In genomic region chr12:56999456-56999855, GRCh38 we compare ENCODE assay signal across 17 cellular contexts. TPM values are rescaled to one million over a fixed set of nuclear protein-coding genes. Genes with fewer than 3 reads are reported as not detected.
DNase-seq lines count a peak whose midpoint lies in the region; ATAC-seq, FAIRE-seq and TF ChIP-seq lines count a peak whose summit lies in the region.
"Had no signal": no experiment of that assay in that cellular context is flagged by ENCODE, and none has a peak within 500 bp of the region (broad histone marks: within the 10 kb centered on the region; RNA-seq: fewer than 3 reads in every experiment).

No MANE protein-coding gene starts in this region.

- peak overlapping the region; percentile 27; the same call in 1 of the 2 replicates for H3K9ac ChIP-seq in OCI-LY3 (ENCODE audit: low read length)

- H3K4me1 Mint-ChIP-seq in CD4-positive, alpha-beta T cell (ENCODE audit: low read depth) = peaks cover 39% of the 10 kb centered on the region

- DNase-seq in AG08395 (ENCODE audit: low spot score) = peak; percentile 30
- DNase-seq in CD4-positive, alpha-beta T cell = no peak
- DNase-seq in left lobe of liver (ENCODE audit: low spot score) = peak; percentile 27
- no peak for DNase-seq in SKM-1 treated with dmso at 0.1 percent for 144 hours (lab: John Stamatoyannopoulos, UW; ENCODE audit: unreplicated experiment)
- no peak for DNase-seq in DMS 273 treated with DMSO at 0.1 percent for 48 hours (lab: John Stamatoyannopoulos, UW)
- DNase-seq in D721Med (ENCODE audit: insufficient read length, low spot score) = no peak
- DNase-seq: C1 segment of cervical spinal cord, DMS53, foreskin keratinocyte, left colon, mucosa of descending colon, thyroid gland had no signal

- H3K4me1 ChIP-seq in OCI-LY3 (ENCODE audit: low read length) = peaks cover 31% of the 10 kb centered on the region
- H3K4me1 ChIP-seq: foreskin keratinocyte, thyroid gland had no signal

- no peaks in the 10 kb centered on the region for H3K9me3 Mint-ChIP-seq in CD4-positive, alpha-beta T cell

- no peaks in the 10 kb centered on the region for H3K27me3 Mint-ChIP-seq in CD4-positive, alpha-beta T cell

- TF ChIP-seq CTCF in CD4-positive, alpha-beta T cell (IDR thresholded peaks at IDR 0.05) = no peak
- no peak for TF ChIP-seq CTCF in OCI-LY3 (IDR thresholded peaks at IDR 0.05; ENCODE audit: low read depth, low read length)
- no peak for TF ChIP-seq CTCF in D721Med (IDR thresholded peaks at IDR 0.05; ENCODE audit: insufficient read depth, missing control alignments)

- H3K9me3 ChIP-seq in CD4-positive, alpha-beta T cell (ENCODE audit: control insufficient read depth, low read length) = no peaks in the 10 kb centered on the region
- no peaks in the 10 kb centered on the region for H3K9me3 ChIP-seq in OCI-LY3 (ENCODE audit: insufficient read depth, low read length)
- H3K9me3 ChIP-seq: mucosa of descending colon, thyroid gland had no signal

- ATAC-seq in CD4-positive, alpha-beta T cell (ENCODE audit: poor library complexity) = no peak
- ATAC-seq in left lobe of liver (no peak), HG03108 (IDR thresholded peaks at IDR 0.05; ENCODE audit: unreplicated experiment) (no peak)
- ATAC-seq: foreskin keratinocyte, left colon had no signal

- H3K4me3 Mint-ChIP-seq in CD4-positive, alpha-beta T cell = no peak overlapping the region

- H3K4me3 ChIP-seq in OCI-LY3 (ENCODE audit: low read length) = peak overlapping the region; percentile 22; the same call in 1 of the 2 replicates
- H3K4me3 ChIP-seq: mucosa of descending colon, thyroid gland had no signal

- H3K27me3 ChIP-seq in CD4-positive, alpha-beta T cell (ENCODE audit: control insufficient read depth, insufficient read depth, low read length) = no peaks in the 10 kb centered on the region
- H3K27me3 ChIP-seq in OCI-LY3 (ENCODE audit: low read depth, low read length) = no peaks in the 10 kb centered on the region
- H3K27me3 ChIP-seq: foreskin keratinocyte, thyroid gland had no signal

- no peak overlapping the region for H2AFZ ChIP-seq in OCI-LY3 (ENCODE audit: low read depth, low read length)

- H3K4me2 ChIP-seq in OCI-LY3 (ENCODE audit: low read length) = peak overlapping the region; percentile 57

- peak overlapping the region; percentile 17 for H3K27ac Mint-ChIP-seq in CD4-positive, alpha-beta T cell

- no peak overlapping the region for H3K27ac ChIP-seq in CD4-positive, alpha-beta T cell (ENCODE audit: low read depth, low read length)
- H3K27ac ChIP-seq in OCI-LY3 (ENCODE audit: low read length) = peak overlapping the region; percentile 57
- H3K27ac ChIP-seq: foreskin keratinocyte, thyroid gland had no signal

- H3K36me3 Mint-ChIP-seq in CD4-positive, alpha-beta T cell (ENCODE audit: low read depth) = peaks cover 79% of the 10 kb centered on the region

- POLR2A ChIA-PET in CD4-positive, alpha-beta T cell (lab: Charles Lee) = no interaction called here

- H3K36me3 ChIP-seq in OCI-LY3 (replicated peaks; ENCODE audit: low read depth, low read length) = peaks cover 27% of the 10 kb centered on the region

- no peak for FAIRE-seq in D721Med (lab: Jason Lieb, UNC)
- FAIRE-seq: colon, endothelial cell of umbilical vein had no signal

- peaks cover 52% of the 10 kb centered on the region for H3K79me2 ChIP-seq in OCI-LY3 (ENCODE audit: low read length)

- CTCF ChIA-PET in CD4-positive, alpha-beta T cell (lab: Charles Lee) = no interaction called here

- H4K20me1 ChIP-seq in OCI-LY3 (ENCODE audit: insufficient read depth, low read length) = peaks cover 15% of the 10 kb centered on the region; the same call in 1 of the 2 replicates

- intact Hi-C loops in CD4-positive, alpha-beta T cell (cut with DNase I, micrococcal nuclease) = no loop called here

RNA-seq across cellular contexts. Expression of gene ZBTB39, which starts 6.9 kb away (rescaled TPM):
- total RNA-seq in CD4-positive, alpha-beta T cell = 1 to 10 TPM; 6.9 to 8.0 TPM
- 3.5 TPM for total RNA-seq in left lobe of liver

RNA-seq across cellular contexts. Expression of gene TAC3, which starts 16.9 kb away (rescaled TPM):
- total RNA-seq in CD4-positive, alpha-beta T cell = not detected
- not detected for total RNA-seq in left lobe of liver
- total RNA-seq: endothelial cell of umbilical vein, foreskin keratinocyte, osteocyte, thyroid gland had no signal

RNA-seq across cellular contexts. Expression of gene RDH16, which starts 42.0 kb away (rescaled TPM):
- under 1 TPM; 0.30 to 0.34 TPM for total RNA-seq in CD4-positive, alpha-beta T cell
- 162 TPM for total RNA-seq in left lobe of liver

RNA-seq across cellular contexts. Expression of gene MYO1A, which starts 50.5 kb away (rescaled TPM):
- 1 to 10 TPM; 1.0 to 1.1 TPM for total RNA-seq in CD4-positive, alpha-beta T cell
- 0.28 TPM for total RNA-seq in left lobe of liver
- total RNA-seq: endothelial cell of umbilical vein, foreskin keratinocyte, osteocyte, thyroid gland had no signal

Comparison
In these comparisons a context has a peak if more than half of its experiments do, and no peak if none do; other contexts are left out.
1. DNase-seq: peak in AG08395 (single experiment) and left lobe of liver (single experiment); none in CD4-positive, alpha-beta T cell (0 of 10), SKM-1 treated with dmso at 0.1 percent for 144 hours (single experiment), DMS 273 treated with DMSO at 0.1 percent for 48 hours (single experiment) and D721Med (single experiment).
2. RNA of gene RDH16, which starts 42.0 kb away (total RNA-seq): 162 TPM in left lobe of liver (single experiment); 0.30 to 0.34 TPM in CD4-positive, alpha-beta T cell; every median in the first group is over 100 times any median in the second.